Comparison of ENCODE assay signal across 8 cellular contexts in the genomic region with DNA sequence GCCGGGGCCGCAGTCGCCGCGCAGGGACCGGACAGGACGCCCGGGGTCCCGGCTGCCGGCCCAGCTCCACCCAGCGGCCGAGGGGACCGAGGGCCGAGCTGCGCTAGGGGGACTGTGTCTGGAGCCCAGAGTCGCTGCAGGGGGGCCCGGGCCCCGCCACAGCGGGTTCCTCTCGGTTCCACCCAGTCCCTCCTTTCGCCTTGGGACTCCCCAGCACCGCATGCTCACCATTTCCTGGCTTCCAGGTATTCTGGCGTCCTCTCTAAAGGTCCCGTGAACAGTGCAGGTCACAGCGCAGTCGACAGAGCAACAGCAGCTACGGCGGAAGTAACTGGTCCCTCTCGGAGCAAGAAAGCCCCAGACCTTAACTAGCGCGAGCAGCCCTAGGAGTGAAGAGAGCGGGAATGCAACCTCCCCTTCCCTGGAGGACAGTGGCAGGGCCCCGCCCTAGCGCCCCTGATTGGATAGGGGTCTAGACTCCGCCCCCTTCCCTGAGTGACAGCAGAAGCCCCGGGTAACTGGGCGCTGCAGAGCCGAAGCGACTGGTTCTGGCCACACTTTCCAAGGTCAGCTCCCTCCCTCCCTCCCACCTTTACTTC. TPM values are rescaled to one million over a fixed set of nuclear protein-coding genes. Genes with fewer than 3 reads are reported as not detected.
DNase-seq lines count a peak whose midpoint lies in the region; ATAC-seq, FAIRE-seq and TF ChIP-seq lines count a peak whose summit lies in the region.

ZNF878 (minus strand) TSS at position 391 of the 599 bp plus-strand sequence; CDS start at position 231, 160 bp downstream.

- H3K27me3 ChIP-seq in left ventricle myocardium inferior (ENCODE audit: low read depth), result peaks cover 7% of the 10 kb centered on the region
- no peaks in the 10 kb centered on the region for H3K27me3 ChIP-seq in pancreas
- no peaks in the 10 kb centered on the region for H3K27me3 ChIP-seq in aorta (ENCODE audit: control insufficient read depth in 1 of 2, insufficient read depth in 2 of 2, low read length in 1 of 2)

- peak; percentile 32 for TF ChIP-seq CTCF in left ventricle myocardium inferior (IDR thresholded peaks at IDR 0.05; ENCODE audit: borderline replicate concordance)
- no peak for TF ChIP-seq CTCF in pancreas (IDR thresholded peaks at IDR 0.05)

- H3K9me3 ChIP-seq in left ventricle myocardium inferior (replicated peaks) (no peaks in the 10 kb centered on the region), pancreas (no peaks in the 10 kb centered on the region), aorta (ENCODE audit: control insufficient read depth, low read length) (no peaks in the 10 kb centered on the region)

- no peak for TF ChIP-seq EP300 in Ishikawa (IDR thresholded peaks at IDR 0.05; ENCODE audit: borderline replicate concordance)

- ATAC-seq in GM21526 (IDR thresholded peaks at IDR 0.05; ENCODE audit: low FRiP score, unreplicated experiment), result peak; percentile 86
- ATAC-seq in pancreas, result peak; percentile 99 to 100 (median 99)
- ATAC-seq in aorta (ENCODE audit: low FRiP score), result peak; percentile 98

- H3K36me3 ChIP-seq in left ventricle myocardium inferior (no peaks in the 10 kb centered on the region), pancreas (no peaks in the 10 kb centered on the region), aorta (ENCODE audit: control insufficient read depth in 1 of 2, insufficient read depth in 2 of 2, low read length in 1 of 2) (no peaks in the 10 kb centered on the region)

- DNase-seq in DMS114 treated with DMSO at 0.1 percent for 48 hours (lab: John Stamatoyannopoulos, UW; ENCODE audit: unreplicated experiment) (peak; percentile 84), SHP77 treated with DMSO at 0.1 percent for 48 hours (lab: John Stamatoyannopoulos, UW) (peak; percentile 95), amniotic epithelial cell (ENCODE audit: low read depth) (peak; percentile 68), left ventricle myocardium inferior (peak; percentile 91), pancreas (peak; percentile 93 to 97 (median 95)), aorta (peak; percentile 94 to 95)

- H3K27ac ChIP-seq in left ventricle myocardium inferior (replicated peaks) (peak within 1 kb of the TSS; percentile 82), pancreas (peak within 1 kb of the TSS; percentile 65 to 83 (median 81)), aorta (ENCODE audit: low read depth in 1 of 2, low read length in 2 of 2) (peak within 1 kb of the TSS in 1 of 2 donors; percentile 75)

- H3K4me1 ChIP-seq in left ventricle myocardium inferior (peaks cover 14% of the 10 kb centered on the region), pancreas (peaks cover 0 to 4% (median 4%) of the 10 kb centered on the region in 3 donors), aorta (ENCODE audit: control insufficient read depth in 1 of 2, insufficient read depth in 2 of 2, low read length in 2 of 2) (no peaks in the 10 kb centered on the region)

- FAIRE-seq in pancreas (lab: Jason Lieb, UNC), result no peak

- peak within 1 kb of the TSS; percentile 84 for H3K4me3 ChIP-seq in left ventricle myocardium inferior
- H3K4me3 ChIP-seq in pancreas, result peak within 1 kb of the TSS; percentile 54 to 69 (median 60)
- peak within 1 kb of the TSS; percentile 49 to 55 for H3K4me3 ChIP-seq in aorta (ENCODE audit: low read length in 2 of 2)

- intact Hi-C loops in left ventricle myocardium inferior (cut with micrococcal nuclease), result no loop called here
- intact Hi-C loops in pancreas (cut with DNase I), result no loop called here
- intact Hi-C loops in aorta (cut with DNase I), result loop anchor here in 1 of 2 donors (5.0 to 10.0 kb wide), 2 partner anchors 90 to 168 kb away; partner anchors contain the start of gene ZNF69

- TF ChIP-seq RAD21 in Ishikawa (IDR thresholded peaks at IDR 0.05; ENCODE audit: low read depth), result no peak

- 0 to 2% methylated on average over 36 to 39 of the region's 39 CpGs for WGBS in pancreas, 2 donors
- 0 to 1% methylated on average over 25 to 39 of the region's 39 CpGs for WGBS in aorta, 2 donors

TF ChIP-seq in Ishikawa, 13 proteins besides CTCF, POLR2A, EP300 and RAD21:
- TF ChIP-seq FOXM1 (IDR thresholded peaks at IDR 0.05; ENCODE audit: borderline replicate concordance, low read depth), result no peak
- no peak for TF ChIP-seq CEBPB (IDR thresholded peaks at IDR 0.05)
- no peak for TF ChIP-seq TCF12 (IDR thresholded peaks at IDR 0.05; ENCODE audit: low read depth)
- TF ChIP-seq NFIC (IDR thresholded peaks at IDR 0.05), result no peak
- no peak for TF ChIP-seq YY1 (IDR thresholded peaks at IDR 0.05; ENCODE audit: low read depth)
- TF ChIP-seq ZBTB7A (IDR thresholded peaks at IDR 0.05; ENCODE audit: low read depth), result no peak
- no peak for TF ChIP-seq CREB1 (IDR thresholded peaks at IDR 0.05; ENCODE audit: low read depth)
- TF ChIP-seq, protein P1, sequence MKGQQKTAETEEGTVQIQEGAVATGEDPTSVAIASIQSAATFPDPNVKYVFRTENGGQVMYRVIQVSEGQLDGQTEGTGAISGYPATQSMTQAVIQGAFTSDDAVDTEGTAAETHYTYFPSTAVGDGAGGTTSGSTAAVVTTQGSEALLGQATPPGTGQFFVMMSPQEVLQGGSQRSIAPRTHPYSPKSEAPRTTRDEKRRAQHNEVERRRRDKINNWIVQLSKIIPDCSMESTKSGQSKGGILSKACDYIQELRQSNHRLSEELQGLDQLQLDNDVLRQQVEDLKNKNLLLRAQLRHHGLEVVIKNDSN (IDR thresholded peaks at IDR 0.05), result no peak
- TF ChIP-seq, protein P2, sequence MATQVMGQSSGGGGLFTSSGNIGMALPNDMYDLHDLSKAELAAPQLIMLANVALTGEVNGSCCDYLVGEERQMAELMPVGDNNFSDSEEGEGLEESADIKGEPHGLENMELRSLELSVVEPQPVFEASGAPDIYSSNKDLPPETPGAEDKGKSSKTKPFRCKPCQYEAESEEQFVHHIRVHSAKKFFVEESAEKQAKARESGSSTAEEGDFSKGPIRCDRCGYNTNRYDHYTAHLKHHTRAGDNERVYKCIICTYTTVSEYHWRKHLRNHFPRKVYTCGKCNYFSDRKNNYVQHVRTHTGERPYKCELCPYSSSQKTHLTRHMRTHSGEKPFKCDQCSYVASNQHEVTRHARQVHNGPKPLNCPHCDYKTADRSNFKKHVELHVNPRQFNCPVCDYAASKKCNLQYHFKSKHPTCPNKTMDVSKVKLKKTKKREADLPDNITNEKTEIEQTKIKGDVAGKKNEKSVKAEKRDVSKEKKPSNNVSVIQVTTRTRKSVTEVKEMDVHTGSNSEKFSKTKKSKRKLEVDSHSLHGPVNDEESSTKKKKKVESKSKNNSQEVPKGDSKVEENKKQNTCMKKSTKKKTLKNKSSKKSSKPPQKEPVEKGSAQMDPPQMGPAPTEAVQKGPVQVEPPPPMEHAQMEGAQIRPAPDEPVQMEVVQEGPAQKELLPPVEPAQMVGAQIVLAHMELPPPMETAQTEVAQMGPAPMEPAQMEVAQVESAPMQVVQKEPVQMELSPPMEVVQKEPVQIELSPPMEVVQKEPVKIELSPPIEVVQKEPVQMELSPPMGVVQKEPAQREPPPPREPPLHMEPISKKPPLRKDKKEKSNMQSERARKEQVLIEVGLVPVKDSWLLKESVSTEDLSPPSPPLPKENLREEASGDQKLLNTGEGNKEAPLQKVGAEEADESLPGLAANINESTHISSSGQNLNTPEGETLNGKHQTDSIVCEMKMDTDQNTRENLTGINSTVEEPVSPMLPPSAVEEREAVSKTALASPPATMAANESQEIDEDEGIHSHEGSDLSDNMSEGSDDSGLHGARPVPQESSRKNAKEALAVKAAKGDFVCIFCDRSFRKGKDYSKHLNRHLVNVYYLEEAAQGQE (IDR thresholded peaks at IDR 0.05; ENCODE audit: low read depth), result no peak
- peak; percentile 98 for TF ChIP-seq TAF1 (IDR thresholded peaks at IDR 0.05; ENCODE audit: low read depth)
- no peak for TF ChIP-seq EGR1 (IDR thresholded peaks at IDR 0.05)
- peak; percentile 67; the same call in 1 of the 2 replicates for TF ChIP-seq MAX (IDR thresholded peaks at IDR 0.05)
- TF ChIP-seq TEAD4 (IDR thresholded peaks at IDR 0.05), result peak; percentile 52; the same call in 1 of the 2 replicates

RNA-seq across cellular contexts. Expression of gene ZNF878, which starts in this region (rescaled TPM):
- 0.16 TPM for total RNA-seq in left ventricle myocardium inferior
- total RNA-seq in pancreas, result under 1 TPM; 0.19 to 0.87 (median 0.46) TPM
- under 1 TPM; 0.19 to 0.23 TPM for polyA plus RNA-seq in pancreas
- under 1 TPM in 1 of 2 donors, not detected in 1; 0.45 TPM for total RNA-seq in aorta
- not detected for polyA plus RNA-seq in aorta

Comparison
In these comparisons a context has a peak if more than half of its experiments do, and no peak if none do; other contexts are left out.
1. Peak in DNase-seq, H3K4me3 ChIP-seq and H3K27ac ChIP-seq in left ventricle myocardium inferior; RNA of the gene not detected or under 1 TPM.
2. Peak in DNase-seq, ATAC-seq, H3K4me3 ChIP-seq and H3K27ac ChIP-seq in pancreas; RNA of the gene not detected or under 1 TPM.
3. Peak in DNase-seq, ATAC-seq and H3K4me3 ChIP-seq in aorta; RNA of the gene not detected or under 1 TPM.